In genomic region chr1:61083799-61084385, GRCh38 we compare ENCODE assay signal across 9 cellular contexts. TPM values are rescaled to one million over a fixed set of nuclear protein-coding genes. Genes with fewer than 3 reads are reported as not detected.
DNase-seq lines count a peak whose midpoint lies in the region; ATAC-seq and TF ChIP-seq lines count a peak whose summit lies in the region.
"Had no signal": no experiment of that assay in that cellular context is flagged by ENCODE, and none has a peak within 500 bp of the region (broad histone marks: within the 10 kb centered on the region; RNA-seq: fewer than 3 reads in every experiment).

No MANE protein-coding gene starts in this region.

- H3K4me1 ChIP-seq in GM23338 (ENCODE audit: insufficient read depth) (peaks cover 49% of the 10 kb centered on the region), right cardiac atrium (ENCODE audit: control insufficient read depth, insufficient read depth, low read length) (peaks cover 8% of the 10 kb centered on the region), gastrocnemius medialis (peaks cover 54 to 57% of the 10 kb centered on the region in 2 donors)

- TF ChIP-seq CTCF in GM23338 (conservative IDR thresholded peaks at IDR 0.05; ENCODE audit: low read depth in 2 of 2), result no peak
- no peak for TF ChIP-seq CTCF in WI38 (IDR thresholded peaks at IDR 0.05; ENCODE audit: low read depth, low read length)
- TF ChIP-seq CTCF in gastrocnemius medialis (IDR thresholded peaks at IDR 0.05 in 4 of 5, conservative IDR thresholded peaks at IDR 0.05 in 1 of 5), result no peak

- peak overlapping the region; percentile 90 for H3K4me3 Mint-ChIP-seq in GM23338

- peaks cover 50% of the 10 kb centered on the region for H3K27me3 Mint-ChIP-seq in GM23338 (ENCODE audit: insufficient read depth, low read depth, poor library complexity)

- no peaks in the 10 kb centered on the region for H3K9me2 ChIP-seq in GM23338 (ENCODE audit: insufficient read depth)

- ATAC-seq in GM23338 (no peak), right cardiac atrium (no peak), gastrocnemius medialis (no peak), HG02852 (IDR thresholded peaks at IDR 0.05; ENCODE audit: unreplicated experiment) (no peak), GM19023 (IDR thresholded peaks at IDR 0.05; ENCODE audit: unreplicated experiment) (no peak), HG02678 (IDR thresholded peaks at IDR 0.05; ENCODE audit: unreplicated experiment) (no peak)

- H3K9me3 ChIP-seq in right cardiac atrium (ENCODE audit: control insufficient read depth, low read length), result no peaks in the 10 kb centered on the region
- no peaks in the 10 kb centered on the region for H3K9me3 ChIP-seq in gastrocnemius medialis
- H3K9me3 ChIP-seq: MG63 had no signal

- peaks cover 81% of the 10 kb centered on the region for H3K27me3 ChIP-seq in GM23338 (ENCODE audit: insufficient read depth)
- H3K27me3 ChIP-seq in right cardiac atrium (ENCODE audit: control insufficient read depth, insufficient read depth), result no peaks in the 10 kb centered on the region
- no peaks in the 10 kb centered on the region for H3K27me3 ChIP-seq in gastrocnemius medialis

- no peak overlapping the region for H2AFZ ChIP-seq in GM23338

- H3K27ac ChIP-seq in GM23338 (ENCODE audit: low read depth), result no peak overlapping the region
- H3K27ac ChIP-seq in right cardiac atrium (ENCODE audit: low read length), result peak overlapping the region; percentile 99
- H3K27ac ChIP-seq in gastrocnemius medialis, result peak overlapping the region; percentile 90 to 96 (median 95)

- in situ Hi-C loops in gastrocnemius medialis (cut with MboI; ENCODE audit: low sequenced_read_pairs in 4 of 4), result loop anchor here in 2 of 4 donors (10.0 kb wide), 2 partner anchors 101 to 251 kb away; no protein-coding TSS in a partner anchor

- H3K27ac Mint-ChIP-seq in GM23338, result no peak overlapping the region

- H3K36me3 Mint-ChIP-seq in GM23338 (ENCODE audit: low read depth), result peaks cover 3% of the 10 kb centered on the region; the same call in 1 of the 3 replicates

- intact Hi-C loops in right cardiac atrium (cut with DNase I), result loop anchor here in 3 of 4 donors (2.0 to 10.0 kb wide), 5 partner anchors 31 to 371 kb away; no protein-coding TSS in a partner anchor
- intact Hi-C loops in gastrocnemius medialis (cut with DNase I; ENCODE audit: low total_unique reads), result no loop called here

- H3K9me3 Mint-ChIP-seq in GM23338, result peaks cover 2% of the 10 kb centered on the region; the same call in 2 of the 3 replicates

- H4K20me1 ChIP-seq in GM23338 (replicated peaks; ENCODE audit: insufficient read depth), result peaks cover 8% of the 10 kb centered on the region; the same call in 1 of the 2 replicates

- peak; percentile 19 for DNase-seq in GM23338 (ENCODE audit: low spot score)
- DNase-seq in right cardiac atrium, result no peak
- no peak for DNase-seq in gastrocnemius medialis
- DNase-seq in NCI-H774 (lab: John Stamatoyannopoulos, UW), result no peak

- H3K79me2 ChIP-seq in GM23338 (replicated peaks; ENCODE audit: insufficient read depth), result no peaks in the 10 kb centered on the region; the same call in 1 of the 2 replicates

- peaks cover 39% of the 10 kb centered on the region for H3K4me1 Mint-ChIP-seq in GM23338

- peak overlapping the region; percentile 87 for H3K4me2 ChIP-seq in GM23338

- H3K36me3 ChIP-seq in GM23338 (ENCODE audit: insufficient read depth) (no peaks in the 10 kb centered on the region), gastrocnemius medialis (no peaks in the 10 kb centered on the region)
- H3K36me3 ChIP-seq: MG63 had no signal

- no peak for TF ChIP-seq POLR2A in gastrocnemius medialis (IDR thresholded peaks at IDR 0.05)

- H3F3A ChIP-seq in GM23338 (replicated peaks; ENCODE audit: low read depth), result 0 out of 2 replicates have a peak, but pooled peaks cover 6% of the 10 kb centered on the region

- H3K4me3 ChIP-seq in GM23338, result peak overlapping the region; percentile 58
- H3K4me3 ChIP-seq in WI38 (ENCODE audit: low read depth, low read length), result peak overlapping the region; percentile 68
- peak overlapping the region; percentile 98 for H3K4me3 ChIP-seq in right cardiac atrium (ENCODE audit: low read length)
- H3K4me3 ChIP-seq in gastrocnemius medialis, result peak overlapping the region; percentile 75 to 88 (median 80)

- WGBS in right cardiac atrium, result 4% methylated on average over 19 of the region's 19 CpGs

TF ChIP-seq in GM23338, 12 proteins besides CTCF, POLR2A, EP300 and RAD21:
- TF ChIP-seq EZH2 (IDR thresholded peaks at IDR 0.05; ENCODE audit: low read depth, unreplicated experiment) (peak; percentile 95), ETS1 (IDR thresholded peaks at IDR 0.05) (no peak), POLR2AphosphoS5 (IDR thresholded peaks at IDR 0.05; ENCODE audit: low read depth) (no peak), ZNF114 (CRISPR knock-in tag; IDR thresholded peaks at IDR 0.05) (no peak)

RNA-seq across cellular contexts. Expression of gene NFIA, which starts 1.5 kb away (rescaled TPM):
- 0.97 and 2.5 TPM in 2 replicates for total RNA-seq in GM23338 (2014; rRNA removed; shearing (Covaris generic))
- 2.1 and 2.3 TPM in 2 replicates for polyA plus RNA-seq in GM23338 (2016; fragmentation: Nextera tagmentation; extraction: Ambion mirVana)
- total RNA-seq in right cardiac atrium, result 100 to 1,000 TPM; 108 to 127 (median 113) TPM
- polyA plus RNA-seq in right cardiac atrium, result 15.9 TPM
- total RNA-seq in gastrocnemius medialis, result 10 to 100 TPM; 12.9 to 27.0 (median 26.6) TPM
